ENCODE assay signal across 22 cellular contexts in the genomic region with DNA sequence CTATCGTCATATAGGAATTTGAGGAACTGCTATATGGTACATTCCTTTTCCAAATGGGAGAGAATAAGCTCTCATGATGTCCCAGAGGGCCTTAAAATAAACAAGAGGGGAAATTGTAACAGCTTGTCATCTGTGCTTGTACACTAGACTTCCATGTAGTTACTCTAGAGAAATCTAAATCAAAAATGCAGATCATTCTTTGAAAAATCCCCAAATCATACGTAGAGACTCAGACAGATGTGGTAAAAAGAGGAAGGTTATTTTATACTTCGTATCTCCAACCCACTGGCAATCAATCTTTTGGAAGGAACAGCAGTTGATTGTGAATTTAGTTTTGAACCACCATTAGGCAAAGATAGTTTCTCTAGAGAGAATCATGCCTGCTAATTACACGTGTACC. TPM values are rescaled to one million over a fixed set of nuclear protein-coding genes. Genes with fewer than 3 reads are reported as not detected.
DNase-seq lines count a peak whose midpoint lies in the region; ATAC-seq and TF ChIP-seq lines count a peak whose summit lies in the region.
"Had no signal": no experiment of that assay in that cellular context is flagged by ENCODE, and none has a peak within 500 bp of the region (broad histone marks: within the 10 kb centered on the region; RNA-seq: fewer than 3 reads in every experiment).

No MANE protein-coding gene starts in this region.

- CTCF ChIA-PET in SK-N-SH (lab: Yijun Ruan, JAX): no interaction called here

- no peak overlapping the region for H3K4me3 ChIP-seq in SK-N-SH (ENCODE audit: low read depth in 2 of 2, low read length in 1 of 2)
- H3K4me3 ChIP-seq: esophagus squamous epithelium, SJCRH30, suprapubic skin, vagina had no signal

- TF ChIP-seq CTCF in SK-N-SH (IDR thresholded peaks at IDR 0.05): no peak

- H3K27me3 Mint-ChIP-seq in activated T-cell treated with anti-CD3 and anti-CD28 coated beads, Interleukin-2, amount 50 U/mL, for 24 hours: peaks cover 15% of the 10 kb centered on the region
- H3K27me3 Mint-ChIP-seq in activated T-cell treated with anti-CD3 and anti-CD28 coated beads, Interleukin-2, amount 50 U/mL, for 4 hours (ENCODE audit: low read depth): no peaks in the 10 kb centered on the region
- no peaks in the 10 kb centered on the region for H3K27me3 Mint-ChIP-seq in activated naive CD8-positive, alpha-beta T cell treated with anti-CD3 and anti-CD28 coated beads, Interleukin-2, amount 10 ng/mL, durations not matched to agents 7 days and 5 days
- no peaks in the 10 kb centered on the region for H3K27me3 Mint-ChIP-seq in stimulated activated memory B cell treated with anti-CD40 and anti-IgM and Interleukin-4, amounts not matched to agents 10 μg/mL and 1 μg/mL and 100 μg/mL, for 72 hours

- H3K79me2 ChIP-seq in SK-N-SH (ENCODE audit: insufficient read depth): no peaks in the 10 kb centered on the region

- H3K9me2 ChIP-seq in SK-N-SH: no peaks in the 10 kb centered on the region

- no peak overlapping the region for H2AFZ ChIP-seq in SK-N-SH (ENCODE audit: low read depth)

- ATAC-seq in activated T-cell treated with anti-CD3 and anti-CD28 coated beads, Interleukin-2, amount 50 U/mL, for 4 hours: no peak
- no peak for ATAC-seq in activated naive CD8-positive, alpha-beta T cell treated with anti-CD3 and anti-CD28 coated beads, Interleukin-2, amount 10 ng/mL, durations not matched to agents 7 days and 5 days (ENCODE audit: low read depth)
- no peak for ATAC-seq in stimulated activated memory B cell treated with anti-CD40 and anti-IgM and Interleukin-4, amounts not matched to agents 10 μg/mL and 1 μg/mL and 100 μg/mL, for 72 hours
- ATAC-seq: left colon, PC-3 had no signal

- no peak overlapping the region for H3K4me2 ChIP-seq in SK-N-SH

- no peaks in the 10 kb centered on the region for H3K4me1 ChIP-seq in SK-N-SH (ENCODE audit: control insufficient read depth in 1 of 2, insufficient read depth in 2 of 2, low read depth in 1 of 2, low read length in 1 of 2)
- H3K4me1 ChIP-seq: esophagus squamous epithelium, suprapubic skin, vagina had no signal

- no peaks in the 10 kb centered on the region for H3K36me3 ChIP-seq in SK-N-SH (replicated peaks in 1 of 2; ENCODE audit: control insufficient read depth in 1 of 2, insufficient read depth in 2 of 2, low read length in 1 of 2)
- H3K36me3 ChIP-seq: esophagus squamous epithelium, neutrophil, SJCRH30, suprapubic skin, vagina had no signal

- peak overlapping the region; percentile 83 for H3K27ac Mint-ChIP-seq in activated T-cell treated with anti-CD3 and anti-CD28 coated beads, Interleukin-2, amount 50 U/mL, for 24 hours
- peak overlapping the region; percentile 51 for H3K27ac Mint-ChIP-seq in activated naive CD8-positive, alpha-beta T cell treated with anti-CD3 and anti-CD28 coated beads, Interleukin-2, amount 10 ng/mL, durations not matched to agents 7 days and 5 days
- H3K27ac Mint-ChIP-seq in stimulated activated memory B cell treated with anti-CD40 and anti-IgM and Interleukin-4, amounts not matched to agents 10 μg/mL and 1 μg/mL and 100 μg/mL, for 72 hours: peak overlapping the region; percentile 74

- POLR2A ChIA-PET in activated naive CD8-positive, alpha-beta T cell treated with anti-CD3 and anti-CD28 coated beads, Interleukin-2, amount 10 ng/mL, durations not matched to agents 7 days and 5 days (lab: Charles Lee): interaction anchor here (1.0 kb wide), 1 partner anchor 19 kb away, joined by 4 read pairs; no protein-coding TSS in a partner anchor
- POLR2A ChIA-PET in SK-N-SH (lab: Yijun Ruan, JAX): no interaction called here

- in situ Hi-C loops in KBM-7 (cut with MboI; ENCODE audit: low pct_unique_long_range_greater_than_20kb, low sequenced_read_pairs): no loop called here

- H3K36me3 Mint-ChIP-seq in activated T-cell treated with anti-CD3 and anti-CD28 coated beads, Interleukin-2, amount 50 U/mL, for 24 hours (ENCODE audit: low read depth): peaks cover 40% of the 10 kb centered on the region
- peaks cover 31% of the 10 kb centered on the region for H3K36me3 Mint-ChIP-seq in activated T-cell treated with anti-CD3 and anti-CD28 coated beads, Interleukin-2, amount 50 U/mL, for 4 hours (ENCODE audit: insufficient read depth)
- peaks cover 43% of the 10 kb centered on the region for H3K36me3 Mint-ChIP-seq in activated naive CD8-positive, alpha-beta T cell treated with anti-CD3 and anti-CD28 coated beads, Interleukin-2, amount 10 ng/mL, durations not matched to agents 7 days and 5 days
- peaks cover 10% of the 10 kb centered on the region for H3K36me3 Mint-ChIP-seq in stimulated activated memory B cell treated with anti-CD40 and anti-IgM and Interleukin-4, amounts not matched to agents 10 μg/mL and 1 μg/mL and 100 μg/mL, for 72 hours

- peaks cover 85% of the 10 kb centered on the region for H3K4me1 Mint-ChIP-seq in activated T-cell treated with anti-CD3 and anti-CD28 coated beads, Interleukin-2, amount 50 U/mL, for 24 hours (ENCODE audit: low read depth)
- peaks cover 84% of the 10 kb centered on the region for H3K4me1 Mint-ChIP-seq in activated T-cell treated with anti-CD3 and anti-CD28 coated beads, Interleukin-2, amount 50 U/mL, for 4 hours (ENCODE audit: low read depth)
- peaks cover 55% of the 10 kb centered on the region for H3K4me1 Mint-ChIP-seq in activated naive CD8-positive, alpha-beta T cell treated with anti-CD3 and anti-CD28 coated beads, Interleukin-2, amount 10 ng/mL, durations not matched to agents 7 days and 5 days
- H3K4me1 Mint-ChIP-seq in stimulated activated memory B cell treated with anti-CD40 and anti-IgM and Interleukin-4, amounts not matched to agents 10 μg/mL and 1 μg/mL and 100 μg/mL, for 72 hours: peaks cover 41% of the 10 kb centered on the region

- no peaks in the 10 kb centered on the region for H3F3A ChIP-seq in SK-N-SH (replicated peaks; ENCODE audit: insufficient read depth)

- no peaks in the 10 kb centered on the region for H4K20me1 ChIP-seq in SK-N-SH (ENCODE audit: insufficient read depth)

- TF ChIP-seq RAD21 in SK-N-SH (IDR thresholded peaks at IDR 0.05; ENCODE audit: low read length): no peak

- H3K9ac ChIP-seq in SK-N-SH: no peak overlapping the region

- WGBS in SK-N-SH (ENCODE audit: low lambda C conversion rate): 2% methylated on average over 4 of the region's 4 CpGs

- H3K9me3 ChIP-seq in SK-N-SH: no peaks in the 10 kb centered on the region
- H3K9me3 ChIP-seq: esophagus squamous epithelium, neutrophil, SJCRH30, suprapubic skin, vagina had no signal

- no peaks in the 10 kb centered on the region for H3K9me3 Mint-ChIP-seq in activated T-cell treated with anti-CD3 and anti-CD28 coated beads, Interleukin-2, amount 50 U/mL, for 24 hours
- H3K9me3 Mint-ChIP-seq in activated T-cell treated with anti-CD3 and anti-CD28 coated beads, Interleukin-2, amount 50 U/mL, for 4 hours: no peaks in the 10 kb centered on the region
- no peaks in the 10 kb centered on the region for H3K9me3 Mint-ChIP-seq in activated naive CD8-positive, alpha-beta T cell treated with anti-CD3 and anti-CD28 coated beads, Interleukin-2, amount 10 ng/mL, durations not matched to agents 7 days and 5 days
- no peaks in the 10 kb centered on the region for H3K9me3 Mint-ChIP-seq in stimulated activated memory B cell treated with anti-CD40 and anti-IgM and Interleukin-4, amounts not matched to agents 10 μg/mL and 1 μg/mL and 100 μg/mL, for 72 hours

- no peak overlapping the region for H3K27ac ChIP-seq in SK-N-SH (ENCODE audit: low read depth in 2 of 2, low read length in 1 of 2)
- H3K27ac ChIP-seq: esophagus squamous epithelium, neutrophil, suprapubic skin, vagina had no signal

- TF ChIP-seq EP300 in SK-N-SH (IDR thresholded peaks at IDR 0.05; ENCODE audit: borderline replicate concordance in 1 of 2, low read depth in 1 of 2, low read length in 1 of 2): no peak

- H3K27me3 ChIP-seq in SK-N-SH (ENCODE audit: insufficient read depth): no peaks in the 10 kb centered on the region
- H3K27me3 ChIP-seq: esophagus squamous epithelium, neutrophil, SJCRH30, suprapubic skin, vagina had no signal

- peak overlapping the region; percentile 23 for H3K4me3 Mint-ChIP-seq in activated T-cell treated with anti-CD3 and anti-CD28 coated beads, Interleukin-2, amount 50 U/mL, for 24 hours
- H3K4me3 Mint-ChIP-seq in activated T-cell treated with anti-CD3 and anti-CD28 coated beads, Interleukin-2, amount 50 U/mL, for 4 hours: no peak overlapping the region
- H3K4me3 Mint-ChIP-seq in activated naive CD8-positive, alpha-beta T cell treated with anti-CD3 and anti-CD28 coated beads, Interleukin-2, amount 10 ng/mL, durations not matched to agents 7 days and 5 days: peak overlapping the region; percentile 19
- H3K4me3 Mint-ChIP-seq in stimulated activated memory B cell treated with anti-CD40 and anti-IgM and Interleukin-4, amounts not matched to agents 10 μg/mL and 1 μg/mL and 100 μg/mL, for 72 hours: no peak overlapping the region

- DNase-seq in activated T-cell treated with anti-CD3 and anti-CD28 coated beads, Interleukin-2, amount 50 U/mL, for 24 hours: no peak
- no peak for DNase-seq in activated T-cell treated with anti-CD3 and anti-CD28 coated beads, Interleukin-2, amount 50 U/mL, for 4 hours
- DNase-seq in KBM-7: peak; percentile 41
- no peak for DNase-seq in activated naive CD8-positive, alpha-beta T cell treated with anti-CD3 and anti-CD28 coated beads, Interleukin-2, amount 10 ng/mL, durations not matched to agents 7 days and 5 days
- DNase-seq in NCI-H1048 (lab: John Stamatoyannopoulos, UW): no peak
- no peak for DNase-seq in COR-L47 (lab: John Stamatoyannopoulos, UW)
- DNase-seq in SK-N-SH: no peak
- DNase-seq: aorta; esophagus squamous epithelium; left colon; NCI-H146; NCI-H2171 treated with DMSO at 0.1 percent for 48 hours; NCI-H748 treated with DMSO at 0.1 percent for 48 hours; PC-3; SJCRH30; stimulated activated CD4-positive, alpha-beta T cell treated with anti-CD3 and anti-CD28 coated beads, Interleukin-4, amount 100 ng/mL, for 4 hours; T1000 had no signal

TF ChIP-seq in SK-N-SH, 30 proteins besides CTCF, POLR2A, EP300 and RAD21 (continues in another document):
- TF ChIP-seq, protein P1, sequence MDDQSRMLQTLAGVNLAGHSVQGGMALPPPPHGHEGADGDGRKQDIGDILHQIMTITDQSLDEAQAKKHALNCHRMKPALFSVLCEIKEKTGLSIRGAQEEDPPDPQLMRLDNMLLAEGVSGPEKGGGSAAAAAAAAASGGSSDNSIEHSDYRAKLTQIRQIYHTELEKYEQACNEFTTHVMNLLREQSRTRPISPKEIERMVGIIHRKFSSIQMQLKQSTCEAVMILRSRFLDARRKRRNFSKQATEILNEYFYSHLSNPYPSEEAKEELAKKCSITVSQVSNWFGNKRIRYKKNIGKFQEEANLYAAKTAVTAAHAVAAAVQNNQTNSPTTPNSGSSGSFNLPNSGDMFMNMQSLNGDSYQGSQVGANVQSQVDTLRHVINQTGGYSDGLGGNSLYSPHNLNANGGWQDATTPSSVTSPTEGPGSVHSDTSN (IDR thresholded peaks at IDR 0.05): no peak
- no peak for TF ChIP-seq MEF2A (IDR thresholded peaks at IDR 0.05; ENCODE audit: borderline replicate concordance, low read depth)
- no peak for TF ChIP-seq GATA2 (CRISPR knock-in tag; IDR thresholded peaks at IDR 0.05)

RNA-seq across cellular contexts. Expression of gene GPR174, which starts 26.1 kb away (rescaled TPM):
- 10 to 100 TPM; 13.2 to 24.8 (median 20.1) TPM for total RNA-seq in activated T-cell treated with anti-CD3 and anti-CD28 coated beads, Interleukin-2, amount 50 U/mL, for 4 hours
- total RNA-seq in activated naive CD8-positive, alpha-beta T cell treated with anti-CD3 and anti-CD28 coated beads, Interleukin-2, amount 10 ng/mL, durations not matched to agents 7 days and 5 days: 10 to 100 TPM; 56.1 to 59.4 TPM
- polyA plus RNA-seq in SK-N-SH (2012; rRNA removed): not detected in 2 replicates
- not detected in 2 replicates for polyA plus RNA-seq in SK-N-SH (2012; cell fraction: cytosol; rRNA removed)
- polyA plus RNA-seq in SK-N-SH (2012; cell fraction: nucleus; rRNA removed): not detected in 2 replicates
- total RNA-seq: PC-3, renal cortical epithelial cell had no signal
- polyA plus RNA-seq: aorta had no signal

Comparison
In these comparisons a context has a peak if more than half of its experiments do, and no peak if none do; other contexts are left out.
1. H3K4me3 Mint-ChIP-seq: peak in activated T-cell treated with anti-CD3 and anti-CD28 coated beads, Interleukin-2, amount 50 U/mL, for 24 hours (single experiment) and activated naive CD8-positive, alpha-beta T cell treated with anti-CD3 and anti-CD28 coated beads, Interleukin-2, amount 10 ng/mL, durations not matched to agents 7 days and 5 days (single experiment); none in activated T-cell treated with anti-CD3 and anti-CD28 coated beads, Interleukin-2, amount 50 U/mL, for 4 hours (single experiment) and stimulated activated memory B cell treated with anti-CD40 and anti-IgM and Interleukin-4, amounts not matched to agents 10 μg/mL and 1 μg/mL and 100 μg/mL, for 72 hours (single experiment).
2. Peak in every context shown above with its lines, with median percentiles within 50 percentile points of each other: H3K27ac Mint-ChIP-seq.